Comparison of ENCODE assay signal across 22 cellular contexts in the genomic region with DNA sequence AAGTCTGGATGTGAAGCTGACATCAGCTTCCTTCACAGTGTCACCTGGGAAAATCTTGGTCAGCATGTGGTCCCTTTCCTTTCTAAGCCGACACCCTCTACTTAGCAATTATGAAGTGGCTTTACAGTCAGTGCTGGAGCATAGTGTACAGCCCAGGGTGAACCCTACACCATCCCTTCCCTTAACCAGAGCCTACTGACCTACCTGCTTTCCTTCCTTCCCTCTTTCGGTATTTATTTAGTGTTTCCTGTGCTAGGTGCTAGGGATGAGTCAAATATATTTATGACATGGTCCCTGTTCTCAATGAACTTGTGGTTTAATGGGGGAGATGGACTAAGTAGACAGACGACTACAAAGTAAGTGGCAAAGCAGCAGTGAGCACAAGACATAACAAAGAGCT.
DNase-seq lines count a peak whose midpoint lies in the region; ATAC-seq and TF ChIP-seq lines count a peak whose summit lies in the region.
"Had no signal": no experiment of that assay in that cellular context is flagged by ENCODE, and none has a peak within 500 bp of the region (broad histone marks: within the 10 kb centered on the region; RNA-seq: fewer than 3 reads in every experiment).

No MANE protein-coding gene starts in this region.

- intact Hi-C loops in activated CD4-positive, alpha-beta memory T cell treated with anti-CD3 and anti-CD28 coated beads for 36 hours (cut with micrococcal nuclease) = loop anchor here (1.0 to 2.0 kb wide), 2 partner anchors 14 to 41 kb away; no protein-coding TSS in a partner anchor

- peaks cover 23% of the 10 kb centered on the region for H3K4me1 Mint-ChIP-seq in activated CD4-positive, alpha-beta memory T cell treated with anti-CD3 and anti-CD28 coated beads for 36 hours (ENCODE audit: low read depth)
- peaks cover 22% of the 10 kb centered on the region for H3K4me1 Mint-ChIP-seq in activated CD4-positive, alpha-beta memory T cell treated with anti-CD3 and anti-CD28 coated beads, Interleukin-2, amount 10 ng/mL, durations not matched to agents 7 days and 5 days

- DNase-seq in activated CD4-positive, alpha-beta memory T cell treated with anti-CD3 and anti-CD28 coated beads for 36 hours = peak; percentile 59
- DNase-seq in activated CD4-positive, alpha-beta memory T cell treated with anti-CD3 and anti-CD28 coated beads, Interleukin-2, amount 10 ng/mL, durations not matched to agents 7 days and 5 days = no peak
- peak; percentile 38 for DNase-seq in GM10266 (ENCODE audit: extremely low spot score)
- DNase-seq in RWPE2 (ENCODE audit: low spot score) = no peak
- peak; percentile 35 for DNase-seq in islet precursor cell
- DNase-seq in germinal center (ENCODE audit: low spot score) = no peak
- DNase-seq in neuronal stem cell (ENCODE audit: low spot score) = no peak
- DNase-seq: brain microvascular endothelial cell, C1 segment of cervical spinal cord, hippocampal formation, kidney, naive B cell, NCI-H1105, NCI-H2081 treated with DMSO at 0.1 percent for 48 hours, pancreas, right lobe of liver, transverse colon had no signal

- no peak overlapping the region for H3K18ac ChIP-seq in neuronal stem cell (ENCODE audit: low read length)

- POLR2A ChIA-PET in activated CD4-positive, alpha-beta memory T cell treated with anti-CD3 and anti-CD28 coated beads for 36 hours (lab: Charles Lee) = interaction anchor here (0.6 to 1.2 kb wide), 3 partner anchors 13 to 44 kb away, joined by 3 to 6 read pairs (median 3); no protein-coding TSS in a partner anchor
- POLR2A ChIA-PET in activated CD4-positive, alpha-beta memory T cell treated with anti-CD3 and anti-CD28 coated beads, Interleukin-2, amount 10 ng/mL, durations not matched to agents 7 days and 5 days (lab: Charles Lee) = interaction anchor here (0.7 kb wide), 1 partner anchor 60 kb away, joined by 3 read pairs; no protein-coding TSS in a partner anchor

- H3K4me2 ChIP-seq in neuronal stem cell (ENCODE audit: insufficient read depth, low read length, poor library complexity, severe bottlenecking) = no peak overlapping the region

- H3K4ac ChIP-seq in neuronal stem cell (ENCODE audit: low read length) = no peak overlapping the region

- no peak overlapping the region for H2BK5ac ChIP-seq in neuronal stem cell (ENCODE audit: low read length)

- no peaks in the 10 kb centered on the region for H3K27me3 ChIP-seq in RWPE2 (ENCODE audit: insufficient read depth, poor library complexity, severe bottlenecking)
- H3K27me3 ChIP-seq in neuronal stem cell (ENCODE audit: control insufficient read depth in 3 of 3, insufficient read depth in 3 of 3, low read depth in 1 of 3, low read length in 3 of 3) = no peaks in the 10 kb centered on the region
- H3K27me3 ChIP-seq: brain microvascular endothelial cell, pancreas, right lobe of liver, stomach, transverse colon had no signal

- H2BK120ac ChIP-seq in neuronal stem cell (ENCODE audit: low read depth, low read length) = no peak overlapping the region

- no peak overlapping the region for H2BK15ac ChIP-seq in neuronal stem cell (ENCODE audit: low read length)

- no peaks in the 10 kb centered on the region; the same call in 1 of the 2 replicates for H3K36me3 ChIP-seq in RWPE2 (ENCODE audit: low read depth)
- H3K36me3 ChIP-seq in neuronal stem cell (replicated peaks in 1 of 2; ENCODE audit: control insufficient read depth in 2 of 2, insufficient read depth in 2 of 2, low read length in 2 of 2) = no peaks in the 10 kb centered on the region
- H3K36me3 ChIP-seq: brain microvascular endothelial cell, pancreas, right lobe of liver, transverse colon had no signal

- H3K9me3 ChIP-seq in RWPE2 (ENCODE audit: severe bottlenecking) = no peaks in the 10 kb centered on the region
- no peaks in the 10 kb centered on the region for H3K9me3 ChIP-seq in neuronal stem cell (replicated peaks in 1 of 2; ENCODE audit: control insufficient read depth in 2 of 2, insufficient read depth in 1 of 2, low read depth in 1 of 2, low read length in 2 of 2)
- H3K9me3 ChIP-seq: pancreas, right lobe of liver, stomach, transverse colon had no signal

- no peak for TF ChIP-seq CTCF in GM10266 (IDR thresholded peaks at IDR 0.05; ENCODE audit: control insufficient read depth, insufficient read depth, low read depth, missing control alignments)
- TF ChIP-seq CTCF in RWPE2 (IDR thresholded peaks at IDR 0.05; ENCODE audit: poor library complexity, severe bottlenecking) = no peak

- no peak overlapping the region for H3K27ac Mint-ChIP-seq in activated CD4-positive, alpha-beta memory T cell treated with anti-CD3 and anti-CD28 coated beads for 36 hours
- H3K27ac Mint-ChIP-seq in activated CD4-positive, alpha-beta memory T cell treated with anti-CD3 and anti-CD28 coated beads, Interleukin-2, amount 10 ng/mL, durations not matched to agents 7 days and 5 days = no peak overlapping the region
- H3K27ac Mint-ChIP-seq: dendritic cell treated with granulocyte-macrophage colony-stimulating factor and Interleukin-4, amounts not matched to agents 40 ng/mL and 50 ng/mL, for 4 days; memory B cell had no signal

- H2BK12ac ChIP-seq in neuronal stem cell (ENCODE audit: low read length) = no peak overlapping the region

- no peaks in the 10 kb centered on the region for H3K27me3 Mint-ChIP-seq in activated CD4-positive, alpha-beta memory T cell treated with anti-CD3 and anti-CD28 coated beads for 36 hours
- H3K27me3 Mint-ChIP-seq in activated CD4-positive, alpha-beta memory T cell treated with anti-CD3 and anti-CD28 coated beads, Interleukin-2, amount 10 ng/mL, durations not matched to agents 7 days and 5 days = no peaks in the 10 kb centered on the region
- H3K27me3 Mint-ChIP-seq: memory B cell, naive B cell had no signal

- no peaks in the 10 kb centered on the region for H3K9me3 Mint-ChIP-seq in activated CD4-positive, alpha-beta memory T cell treated with anti-CD3 and anti-CD28 coated beads for 36 hours
- H3K9me3 Mint-ChIP-seq in activated CD4-positive, alpha-beta memory T cell treated with anti-CD3 and anti-CD28 coated beads, Interleukin-2, amount 10 ng/mL, durations not matched to agents 7 days and 5 days = no peaks in the 10 kb centered on the region
- H3K9me3 Mint-ChIP-seq: dendritic cell treated with granulocyte-macrophage colony-stimulating factor and Interleukin-4, amounts not matched to agents 40 ng/mL and 50 ng/mL, for 4 days; memory B cell; naive B cell had no signal

- H3K9ac ChIP-seq in neuronal stem cell (ENCODE audit: low read depth, low read length, poor library complexity) = no peak overlapping the region

- WGBS in neuronal stem cell (ENCODE audit: extremely low coverage in 2 of 2, insufficient read length in 2 of 2, insufficient replicate concordance in 1 of 2), 2 donors = no CpG with 5 or more reads among the region's 3 CpGs

- H3K4me3 ChIP-seq in RWPE2 (ENCODE audit: severe bottlenecking) = no peak overlapping the region
- no peak overlapping the region for H3K4me3 ChIP-seq in neuronal stem cell (ENCODE audit: low read length in 2 of 2)
- H3K4me3 ChIP-seq: pancreas, right lobe of liver, stomach, transverse colon had no signal

- H4K91ac ChIP-seq in neuronal stem cell (ENCODE audit: low read depth, low read length, poor library complexity) = no peak overlapping the region

- no peak overlapping the region for H3K23ac ChIP-seq in neuronal stem cell (ENCODE audit: low read depth, low read length, poor library complexity)

- no peak overlapping the region for H3K4me3 Mint-ChIP-seq in activated CD4-positive, alpha-beta memory T cell treated with anti-CD3 and anti-CD28 coated beads for 36 hours
- no peak overlapping the region for H3K4me3 Mint-ChIP-seq in activated CD4-positive, alpha-beta memory T cell treated with anti-CD3 and anti-CD28 coated beads, Interleukin-2, amount 10 ng/mL, durations not matched to agents 7 days and 5 days
- H3K4me3 Mint-ChIP-seq: dendritic cell treated with granulocyte-macrophage colony-stimulating factor and Interleukin-4, amounts not matched to agents 40 ng/mL and 50 ng/mL, for 4 days; memory B cell; naive B cell had no signal

- CTCF ChIA-PET in activated CD4-positive, alpha-beta memory T cell treated with anti-CD3 and anti-CD28 coated beads for 36 hours (lab: Charles Lee) = no interaction called here
- CTCF ChIA-PET in activated CD4-positive, alpha-beta memory T cell treated with anti-CD3 and anti-CD28 coated beads, Interleukin-2, amount 10 ng/mL, durations not matched to agents 7 days and 5 days (lab: Charles Lee) = no interaction called here

- no peak overlapping the region for H3K14ac ChIP-seq in neuronal stem cell (ENCODE audit: low read length)

- H3K36me3 Mint-ChIP-seq in activated CD4-positive, alpha-beta memory T cell treated with anti-CD3 and anti-CD28 coated beads for 36 hours = no peaks in the 10 kb centered on the region
- H3K36me3 Mint-ChIP-seq in activated CD4-positive, alpha-beta memory T cell treated with anti-CD3 and anti-CD28 coated beads, Interleukin-2, amount 10 ng/mL, durations not matched to agents 7 days and 5 days (ENCODE audit: low read depth) = no peaks in the 10 kb centered on the region
- H3K36me3 Mint-ChIP-seq: naive B cell had no signal

- H3K4me1 ChIP-seq in RWPE2 (ENCODE audit: insufficient read depth, poor library complexity, severe bottlenecking) (peaks cover 17% of the 10 kb centered on the region), neuronal stem cell (ENCODE audit: control insufficient read depth in 2 of 2, insufficient read depth in 1 of 2, low read depth in 1 of 2, low read length in 2 of 2) (peaks cover under 1 to 4% of the 10 kb centered on the region in 2 donors)
- H3K4me1 ChIP-seq: pancreas, right lobe of liver, transverse colon had no signal

- H2AK5ac ChIP-seq in neuronal stem cell (ENCODE audit: low read depth, low read length) = no peak overlapping the region

- H3K27ac ChIP-seq in RWPE2 (ENCODE audit: poor library complexity, severe bottlenecking) (peak overlapping the region; percentile 35), neuronal stem cell (replicated peaks; ENCODE audit: low read length) (no peak overlapping the region)
- H3K27ac ChIP-seq: brain microvascular endothelial cell, pancreas, right lobe of liver, RWPE1, transverse colon had no signal

- H3K79me1 ChIP-seq in neuronal stem cell (ENCODE audit: low read depth, low read length) = no peaks in the 10 kb centered on the region

- ATAC-seq in RWPE2 (ENCODE audit: low read depth) = peak; percentile 30; the same call in 1 of the 3 replicates
- ATAC-seq in SK-N-SH treated with all-trans-retinoic acid at 6 μM for 48 hours = no peak
- ATAC-seq: right lobe of liver had no signal

- no peak overlapping the region for H4K8ac ChIP-seq in neuronal stem cell (ENCODE audit: low read depth, low read length)

- H2AFZ ChIP-seq in neuronal stem cell (ENCODE audit: low read length) = no peak overlapping the region

TF ChIP-seq in SK-N-SH treated with all-trans-retinoic acid at 6 μM for 48 hours, 23 proteins besides CTCF, POLR2A, EP300 and RAD21 (continues in another document):
- TF ChIP-seq BACH2 (CRISPR knock-in tag; IDR thresholded peaks at IDR 0.05; ENCODE audit: borderline replicate concordance) (no peak), ZFP30 (CRISPR knock-in tag; IDR thresholded peaks at IDR 0.05) (no peak)

Comparison
In these comparisons a context has a peak if more than half of its experiments do, and no peak if none do; other contexts are left out.
1. DNase-seq: peak in activated CD4-positive, alpha-beta memory T cell treated with anti-CD3 and anti-CD28 coated beads for 36 hours (single experiment), GM10266 (single experiment) and islet precursor cell (single experiment); none in activated CD4-positive, alpha-beta memory T cell treated with anti-CD3 and anti-CD28 coated beads, Interleukin-2, amount 10 ng/mL, durations not matched to agents 7 days and 5 days (single experiment), RWPE2 (single experiment), germinal center (single experiment) and neuronal stem cell (single experiment).